ENCODE assay signal across 27 cellular contexts in the genomic region with DNA sequence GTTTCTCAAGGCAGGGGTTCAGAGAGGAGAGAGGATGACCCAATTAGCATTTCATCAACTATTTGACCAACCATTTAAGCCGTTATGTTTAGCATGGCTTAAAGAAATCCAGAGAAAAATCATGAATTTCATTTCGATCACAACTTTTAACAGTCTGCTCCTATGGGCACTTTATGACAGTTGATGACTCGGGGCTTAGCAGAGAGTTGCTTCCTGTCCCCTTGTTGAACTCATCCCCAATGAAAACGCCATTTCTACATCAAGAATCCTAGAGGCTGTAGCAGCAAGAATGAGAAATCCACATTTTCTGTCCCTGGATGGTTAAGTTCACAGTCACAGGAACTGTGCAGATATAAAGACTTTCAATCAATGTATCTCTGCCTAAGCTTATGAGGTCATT.
DNase-seq lines count a peak whose midpoint lies in the region; ATAC-seq and TF ChIP-seq lines count a peak whose summit lies in the region.
"Had no signal": no experiment of that assay in that cellular context is flagged by ENCODE, and none has a peak within 500 bp of the region (broad histone marks: within the 10 kb centered on the region; RNA-seq: fewer than 3 reads in every experiment).

No MANE protein-coding gene starts in this region.

- CTCF ChIA-PET in WTC11 (lab: Charles Lee) = no interaction called here

- H3K9me3 ChIP-seq in BLaER1 treated with 17β-estradiol and CSF1 and Interleukin-3, amounts not matched to agents 10 nM and 100 nM (replicated peaks in 1 of 11) = no peaks in the 10 kb centered on the region
- H3K9me3 ChIP-seq in SJCRH30 (replicated peaks) (no peaks in the 10 kb centered on the region), colonic mucosa (no peaks in the 10 kb centered on the region)
- H3K9me3 ChIP-seq: heart left ventricle, psoas muscle, thyroid gland, vagina had no signal

- no peaks in the 10 kb centered on the region for H3K9me3 Mint-ChIP-seq in nephron
- H3K9me3 Mint-ChIP-seq in WTC11 = no peaks in the 10 kb centered on the region
- H3K9me3 Mint-ChIP-seq: GM23338, naive B cell had no signal

- intact Hi-C loops in colonic mucosa (cut with DNase I) = no loop called here

- no peaks in the 10 kb centered on the region for H3K36me3 ChIP-seq in BLaER1 treated with 17β-estradiol and CSF1 and Interleukin-3, amounts not matched to agents 10 nM and 100 nM
- no peaks in the 10 kb centered on the region for H3K36me3 ChIP-seq in SJCRH30
- no peaks in the 10 kb centered on the region for H3K36me3 ChIP-seq in colonic mucosa
- H3K36me3 ChIP-seq: heart left ventricle, thyroid gland, vagina had no signal

- no peak for ATAC-seq in WTC11
- ATAC-seq: activated T-cell treated with anti-CD3 and anti-CD28 coated beads, Interleukin-2, amount 50 U/mL, for 72 hours; effector memory CD8-positive, alpha-beta T cell; GM23338; heart left ventricle; psoas muscle; sciatic nerve had no signal

- TF ChIP-seq CTCF in nephron (IDR thresholded peaks at IDR 0.05; ENCODE audit: unreplicated experiment in 3 of 3) (no peak), colonic mucosa (IDR thresholded peaks at IDR 0.05) (no peak), WTC11 (IDR thresholded peaks at IDR 0.05) (no peak)

- peaks cover 0 to 19% (median 14%) of the 10 kb centered on the region in 10 experiments; a peak in 14 of 20 replicates for H3K4me1 ChIP-seq in BLaER1 treated with 17β-estradiol and CSF1 and Interleukin-3, amounts not matched to agents 10 nM and 100 nM
- H3K4me1 ChIP-seq in SJCRH30 = peaks cover 53% of the 10 kb centered on the region
- H3K4me1 ChIP-seq in colonic mucosa = no peaks in the 10 kb centered on the region
- H3K4me1 ChIP-seq: psoas muscle, thyroid gland, vagina had no signal

- no peak overlapping the region for H3K9ac ChIP-seq in BLaER1 treated with 17β-estradiol and CSF1 and Interleukin-3, amounts not matched to agents 10 nM and 100 nM
- no peak overlapping the region for H3K9ac ChIP-seq in colonic mucosa (ENCODE audit: low read depth in 2 of 2, low read length in 2 of 2)

- no peaks in the 10 kb centered on the region for H4K20me1 ChIP-seq in BLaER1 treated with 17β-estradiol and CSF1 and Interleukin-3, amounts not matched to agents 10 nM and 100 nM

- peak overlapping the region in 10 of 11 experiments; percentile 0 to 60 (median 36); a peak in 17 of 22 replicates for H3K4me2 ChIP-seq in BLaER1 treated with 17β-estradiol and CSF1 and Interleukin-3, amounts not matched to agents 10 nM and 100 nM
- H3K4me2 ChIP-seq: GM23338 had no signal

- H3K27ac ChIP-seq in BLaER1 treated with 17β-estradiol and CSF1 and Interleukin-3, amounts not matched to agents 10 nM and 100 nM = peak overlapping the region in 6 of 11 experiments; percentile 12 to 67 (median 32); a peak in 9 of 22 replicates
- H3K27ac ChIP-seq in SJCRH30 (peak overlapping the region; percentile 63; the same call in 1 of the 2 replicates), colonic mucosa (no peak overlapping the region)
- H3K27ac ChIP-seq: heart left ventricle, psoas muscle, thyroid gland, vagina had no signal

- H3K27ac Mint-ChIP-seq in nephron (peak overlapping the region in 2 of 3 experiments; percentile 14 to 41), WTC11 (no peak overlapping the region)
- H3K27ac Mint-ChIP-seq: activated T-cell treated with anti-CD3 and anti-CD28 coated beads, Interleukin-2, amount 50 U/mL, for 72 hours; effector memory CD8-positive, alpha-beta T cell; GM23338; naive B cell had no signal

- H3K4me3 Mint-ChIP-seq in nephron (peak overlapping the region in 1 of 3 experiments; percentile 16), WTC11 (no peak overlapping the region)
- H3K4me3 Mint-ChIP-seq: activated T-cell treated with anti-CD3 and anti-CD28 coated beads, Interleukin-2, amount 50 U/mL, for 72 hours; effector memory CD8-positive, alpha-beta T cell; GM23338; naive B cell had no signal

- POLR2A ChIA-PET in WTC11 (lab: Charles Lee) = no interaction called here

- H3K27me3 ChIP-seq in BLaER1 treated with 17β-estradiol and CSF1 and Interleukin-3, amounts not matched to agents 10 nM and 100 nM = no peaks in the 10 kb centered on the region
- H3K27me3 ChIP-seq in SJCRH30 = no peaks in the 10 kb centered on the region
- H3K27me3 ChIP-seq in colonic mucosa = no peaks in the 10 kb centered on the region
- H3K27me3 ChIP-seq: heart left ventricle, thyroid gland, vagina had no signal

- H3K27me3 Mint-ChIP-seq in nephron (ENCODE audit: low read depth) = peaks cover 6% of the 10 kb centered on the region
- H3K27me3 Mint-ChIP-seq in WTC11 (ENCODE audit: low read depth) = peaks cover 2% of the 10 kb centered on the region; the same call in 1 of the 2 replicates
- H3K27me3 Mint-ChIP-seq: effector memory CD8-positive, alpha-beta T cell had no signal

- DNase-seq in Kasumi-1 (lab: John Stamatoyannopoulos, UW) = peak; percentile 6 to 7
- DNase-seq in SJCRH30 = peak in 1 of 2 experiments; percentile 17
- DNase-seq in NCI-H1105 treated with DMSO at 0.1 percent for 48 hours (lab: John Stamatoyannopoulos, UW) = no peak
- no peak for DNase-seq in NCI-H2081 (lab: John Stamatoyannopoulos, UW)
- DNase-seq in colonic mucosa = no peak
- no peak for DNase-seq in WTC11 (ENCODE audit: low spot score)
- DNase-seq: activated CD4-positive, alpha-beta T cell treated with anti-CD3 and anti-CD28 coated beads, Interleukin-2, amount 50 U/mL, for 48 hours; activated CD4-positive, CD25-positive, alpha-beta regulatory T cell treated with anti-CD3 and anti-CD28 coated beads, Interleukin-2, amount 50 U/mL, for 72 hours; activated T-cell treated with anti-CD3 and anti-CD28 coated beads, Interleukin-2, amount 50 U/mL, for 72 hours; C1 segment of cervical spinal cord; cortex of kidney; effector memory CD8-positive, alpha-beta T cell; heart left ventricle; kidney; naive B cell; NCI-H1694; NCI-H446 treated with DMSO at 0.1 percent for 48 hours; NCI-H774; psoas muscle; RPMI8226; stimulated activated CD4-positive, alpha-beta T cell treated with anti-CD3 and anti-CD28 coated beads, Interleukin-4, amount 100 ng/mL, for 1 hour; thyroid gland had no signal

- H3K36me3 Mint-ChIP-seq in nephron (ENCODE audit: low read depth) = no peaks in the 10 kb centered on the region
- peaks cover 84% of the 10 kb centered on the region for H3K36me3 Mint-ChIP-seq in WTC11
- H3K36me3 Mint-ChIP-seq: naive B cell had no signal

- H3K4me3 ChIP-seq in BLaER1 treated with 17β-estradiol and CSF1 and Interleukin-3, amounts not matched to agents 10 nM and 100 nM = no peak overlapping the region
- no peak overlapping the region for H3K4me3 ChIP-seq in SJCRH30
- no peak overlapping the region for H3K4me3 ChIP-seq in colonic mucosa
- H3K4me3 ChIP-seq: GM23338, heart left ventricle, psoas muscle, thyroid gland, vagina had no signal

- H3K4me1 Mint-ChIP-seq in nephron (peaks cover 41% of the 10 kb centered on the region), WTC11 (peaks cover 64% of the 10 kb centered on the region)

TF ChIP-seq in WTC11, 78 proteins besides CTCF, POLR2A, EP300 and RAD21 (continues in another document):
- TF ChIP-seq, protein P1, sequence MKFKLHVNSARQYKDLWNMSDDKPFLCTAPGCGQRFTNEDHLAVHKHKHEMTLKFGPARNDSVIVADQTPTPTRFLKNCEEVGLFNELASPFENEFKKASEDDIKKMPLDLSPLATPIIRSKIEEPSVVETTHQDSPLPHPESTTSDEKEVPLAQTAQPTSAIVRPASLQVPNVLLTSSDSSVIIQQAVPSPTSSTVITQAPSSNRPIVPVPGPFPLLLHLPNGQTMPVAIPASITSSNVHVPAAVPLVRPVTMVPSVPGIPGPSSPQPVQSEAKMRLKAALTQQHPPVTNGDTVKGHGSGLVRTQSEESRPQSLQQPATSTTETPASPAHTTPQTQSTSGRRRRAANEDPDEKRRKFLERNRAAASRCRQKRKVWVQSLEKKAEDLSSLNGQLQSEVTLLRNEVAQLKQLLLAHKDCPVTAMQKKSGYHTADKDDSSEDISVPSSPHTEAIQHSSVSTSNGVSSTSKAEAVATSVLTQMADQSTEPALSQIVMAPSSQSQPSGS (CRISPR knock-in tag; IDR thresholded peaks at IDR 0.05; ENCODE audit: borderline replicate concordance, low read depth) = no peak
- no peak for TF ChIP-seq MXD4 (CRISPR knock-in tag; IDR thresholded peaks at IDR 0.05; ENCODE audit: borderline replicate concordance)
- TF ChIP-seq HMGXB4 (CRISPR knock-in tag; IDR thresholded peaks at IDR 0.05) = no peak
- no peak for TF ChIP-seq RELA (CRISPR knock-in tag; IDR thresholded peaks at IDR 0.05; ENCODE audit: borderline replicate concordance)

Comparison
In these comparisons a context has a peak if more than half of its experiments do, and no peak if none do; other contexts are left out.
1. DNase-seq: peak in Kasumi-1 (2 of 2); none in NCI-H1105 treated with DMSO at 0.1 percent for 48 hours (single experiment), NCI-H2081 (0 of 2), colonic mucosa (single experiment) and WTC11 (single experiment).